8 cellular contexts compared by ENCODE assay signal in the genomic region with DNA sequence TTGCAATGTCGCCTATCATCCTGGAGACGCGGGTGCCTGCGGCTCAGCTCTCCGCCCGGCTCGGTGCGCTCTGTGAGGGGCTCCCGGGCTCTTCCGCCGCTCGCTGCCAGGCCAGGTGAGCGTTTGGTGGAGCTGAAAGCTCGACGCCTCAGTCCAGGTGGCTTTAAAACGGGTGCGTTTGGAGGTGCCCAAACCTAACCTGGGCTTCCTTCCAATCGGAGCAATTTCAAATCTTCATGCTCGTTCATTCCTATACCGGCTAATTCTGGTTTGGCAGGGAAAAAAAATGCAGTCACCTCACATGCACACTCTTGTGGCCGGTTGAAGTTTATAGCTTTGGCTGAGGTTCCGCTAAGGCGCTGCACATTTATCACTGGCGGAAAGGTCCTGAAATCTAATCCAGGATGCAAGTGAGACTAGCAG. TPM values are rescaled to one million over a fixed set of nuclear protein-coding genes. Genes with fewer than 3 reads are reported as not detected.
A peak's percentile ranks its signal among the peaks of the same experiment; 100 is the strongest.
DNase-seq lines count a peak whose midpoint lies in the region; ATAC-seq and TF ChIP-seq lines count a peak whose summit lies in the region.

A gene with protein sequence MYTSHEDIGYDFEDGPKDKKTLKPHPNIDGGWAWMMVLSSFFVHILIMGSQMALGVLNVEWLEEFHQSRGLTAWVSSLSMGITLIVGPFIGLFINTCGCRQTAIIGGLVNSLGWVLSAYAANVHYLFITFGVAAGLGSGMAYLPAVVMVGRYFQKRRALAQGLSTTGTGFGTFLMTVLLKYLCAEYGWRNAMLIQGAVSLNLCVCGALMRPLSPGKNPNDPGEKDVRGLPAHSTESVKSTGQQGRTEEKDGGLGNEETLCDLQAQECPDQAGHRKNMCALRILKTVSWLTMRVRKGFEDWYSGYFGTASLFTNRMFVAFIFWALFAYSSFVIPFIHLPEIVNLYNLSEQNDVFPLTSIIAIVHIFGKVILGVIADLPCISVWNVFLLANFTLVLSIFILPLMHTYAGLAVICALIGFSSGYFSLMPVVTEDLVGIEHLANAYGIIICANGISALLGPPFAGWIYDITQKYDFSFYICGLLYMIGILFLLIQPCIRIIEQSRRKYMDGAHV (minus strand): TSS at position 267 of the 423 bp plus-strand sequence. CDS start 9,572 bp downstream, outside the sequence.

- intact Hi-C loops in heart right ventricle (cut with DNase I) (loop anchor here in 9 of 10 donors (2.0 to 10.0 kb wide), 10 partner anchors 61 to 544 kb away; no protein-coding TSS in a partner anchor), ovary (cut with DNase I) (loop anchor here in 2 of 4 donors (5.0 to 10.0 kb wide), 3 partner anchors 54 to 94 kb away; no protein-coding TSS in a partner anchor)

- H3K36me3 Mint-ChIP-seq in activated naive CD8-positive, alpha-beta T cell treated with anti-CD3 and anti-CD28 coated beads, Interleukin-2, amount 50 U/mL, for 24 hours (ENCODE audit: low read depth): no peaks in the 10 kb centered on the region

- no peak for TF ChIP-seq EP300 in ovary (IDR thresholded peaks at IDR 0.05)

- no peaks in the 10 kb centered on the region for H3K9me3 ChIP-seq in heart right ventricle
- no peaks in the 10 kb centered on the region for H3K9me3 ChIP-seq in ovary

- no peak for TF ChIP-seq POLR2A in ovary (IDR thresholded peaks at IDR 0.05)

- H3K4me1 Mint-ChIP-seq in activated naive CD8-positive, alpha-beta T cell treated with anti-CD3 and anti-CD28 coated beads, Interleukin-2, amount 50 U/mL, for 24 hours: peaks cover 22% of the 10 kb centered on the region

- H3K36me3 ChIP-seq in heart right ventricle (no peaks in the 10 kb centered on the region), ovary (no peaks in the 10 kb centered on the region)

- H3K4me3 Mint-ChIP-seq in activated naive CD8-positive, alpha-beta T cell treated with anti-CD3 and anti-CD28 coated beads, Interleukin-2, amount 50 U/mL, for 24 hours: peak within 1 kb of the TSS; percentile 79

- H3K4me3 ChIP-seq in heart right ventricle (peak within 1 kb of the TSS; percentile 51 to 93 (median 72)), ovary (peak within 1 kb of the TSS; percentile 65)

- peaks cover 2% of the 10 kb centered on the region for H3K9me3 Mint-ChIP-seq in activated naive CD8-positive, alpha-beta T cell treated with anti-CD3 and anti-CD28 coated beads, Interleukin-2, amount 50 U/mL, for 24 hours

- TF ChIP-seq CTCF in heart right ventricle (IDR thresholded peaks at IDR 0.05) (peak in 6 of 9 donors; percentile 18 to 50 (median 36)), ovary (IDR thresholded peaks at IDR 0.05) (peak in 1 of 3 donors; percentile 12)

- H3K27me3 ChIP-seq in heart right ventricle (peaks cover 0 to 13% (median 0%) of the 10 kb centered on the region in 7 donors), ovary (no peaks in the 10 kb centered on the region)

- peak within 1 kb of the TSS; percentile 59 for H3K27ac Mint-ChIP-seq in activated naive CD8-positive, alpha-beta T cell treated with anti-CD3 and anti-CD28 coated beads, Interleukin-2, amount 50 U/mL, for 24 hours

- H3K27me3 Mint-ChIP-seq in activated naive CD8-positive, alpha-beta T cell treated with anti-CD3 and anti-CD28 coated beads, Interleukin-2, amount 50 U/mL, for 24 hours: peaks cover 17% of the 10 kb centered on the region

- WGBS in heart right ventricle, 2 donors: 1% methylated on average over 24 of the region's 24 CpGs
- 1 to 2% (median 1%) methylated on average over 24 of the region's 24 CpGs for WGBS in ovary, 3 donors

- DNase-seq in NCI-H1436 (lab: John Stamatoyannopoulos, UW) (peak; percentile 22), NCI-H1436 treated with DMSO at 0.1 percent for 48 hours (lab: John Stamatoyannopoulos, UW) (no peak), NCI-H748 treated with DMSO at 0.1 percent for 48 hours (lab: John Stamatoyannopoulos, UW) (peak; percentile 37), heart right ventricle (peak in 1 of 2 donors; percentile 21), ovary (peak in 3 of 5 donors; percentile 30 to 54 (median 42))
- DNase-seq in activated naive CD8-positive, alpha-beta T cell treated with anti-CD3 and anti-CD28 coated beads, Interleukin-2, amount 50 U/mL, for 24 hours: no peak

- ATAC-seq in HG03159 (IDR thresholded peaks at IDR 0.05; ENCODE audit: unreplicated experiment) (peak; percentile 35), heart right ventricle (peak; percentile 57 to 80 (median 71)), GM18520 (IDR thresholded peaks at IDR 0.05; ENCODE audit: unreplicated experiment) (no peak)
- peak; percentile 37 for ATAC-seq in activated naive CD8-positive, alpha-beta T cell treated with anti-CD3 and anti-CD28 coated beads, Interleukin-2, amount 50 U/mL, for 24 hours

- H3K4me1 ChIP-seq in heart right ventricle (peaks cover 0 to 24% (median 6%) of the 10 kb centered on the region in 9 donors), ovary (ENCODE audit: insufficient read depth) (no peaks in the 10 kb centered on the region)

- H3K27ac ChIP-seq in heart right ventricle: peak within 1 kb of the TSS; percentile 53 to 91 (median 78)
- H3K27ac ChIP-seq in ovary: peak within 1 kb of the TSS; percentile 47 to 92

RNA-seq across cellular contexts. Expression of the gene that starts here (rescaled TPM):
- total RNA-seq in heart right ventricle: 1 to 10 TPM; 2.2 to 4.8 (median 3.6) TPM
- 1 to 10 TPM in 1 of 2 donors, under 1 TPM in 1; 0.87 to 1.0 TPM for polyA plus RNA-seq in heart right ventricle
- 10 to 100 TPM in 5 of 7 donors, 1 to 10 TPM in 2; 3.4 to 29.8 (median 11.2) TPM for total RNA-seq in ovary
- 1 to 10 TPM; 6.1 to 8.1 TPM for polyA plus RNA-seq in ovary

Comparison
In these comparisons a context has a peak if more than half of its experiments do, and no peak if none do; other contexts are left out.
1. DNase-seq: peak in NCI-H1436 (single experiment), NCI-H748 treated with DMSO at 0.1 percent for 48 hours (single experiment) and ovary (3 of 5); none in NCI-H1436 treated with DMSO at 0.1 percent for 48 hours (single experiment) and activated naive CD8-positive, alpha-beta T cell treated with anti-CD3 and anti-CD28 coated beads, Interleukin-2, amount 50 U/mL, for 24 hours (single experiment).